In genomic region chr1:170402451-170403311, GRCh38 we compare ENCODE assay signal across 22 cellular contexts.
DNase-seq lines count a peak whose midpoint lies in the region; ATAC-seq and TF ChIP-seq lines count a peak whose summit lies in the region.
"Had no signal": no experiment of that assay in that cellular context is flagged by ENCODE, and none has a peak within 500 bp of the region (broad histone marks: within the 10 kb centered on the region; RNA-seq: fewer than 3 reads in every experiment).

No MANE protein-coding gene starts in this region.

- H3K27me3 ChIP-seq in mammary epithelial cell (ENCODE audit: insufficient read depth, low read length): no peaks in the 10 kb centered on the region
- no peaks in the 10 kb centered on the region for H3K27me3 ChIP-seq in breast epithelium
- no peaks in the 10 kb centered on the region for H3K27me3 ChIP-seq in thyroid gland
- H3K27me3 ChIP-seq in PC-3 (ENCODE audit: low read length): peaks cover 23% of the 10 kb centered on the region; the same call in 1 of the 2 replicates
- no peaks in the 10 kb centered on the region for H3K27me3 ChIP-seq in Caco-2 (replicated peaks; ENCODE audit: control insufficient read depth, insufficient read depth, low read length)
- H3K27me3 ChIP-seq: BLaER1 treated with 17β-estradiol and CSF1 and Interleukin-3, amounts not matched to agents 10 nM and 100 nM; cardiac muscle cell; neutrophil had no signal

- H3K4me1 Mint-ChIP-seq in MCF 10A (ENCODE audit: insufficient read depth, unreplicated experiment) (peaks cover 6% of the 10 kb centered on the region), Caco-2 (ENCODE audit: low read depth, unreplicated experiment) (no peaks in the 10 kb centered on the region)

- H3K9me2 ChIP-seq in PC-3 (replicated peaks; ENCODE audit: low read length): no peaks in the 10 kb centered on the region

- H2AFZ ChIP-seq in mammary epithelial cell (ENCODE audit: low read depth, low read length): no peak overlapping the region
- no peak overlapping the region for H2AFZ ChIP-seq in PC-3 (ENCODE audit: low read length)

- no peak overlapping the region for H3K9ac ChIP-seq in mammary epithelial cell (ENCODE audit: insufficient read depth, low read length)
- no peak overlapping the region for H3K9ac ChIP-seq in PC-3 (ENCODE audit: low read length)
- H3K9ac ChIP-seq: BLaER1 treated with 17β-estradiol and CSF1 and Interleukin-3, amounts not matched to agents 10 nM and 100 nM had no signal

- no peaks in the 10 kb centered on the region for H3K9me3 Mint-ChIP-seq in MCF 10A (ENCODE audit: unreplicated experiment)
- no peaks in the 10 kb centered on the region for H3K9me3 Mint-ChIP-seq in Caco-2 (ENCODE audit: unreplicated experiment)
- H3K9me3 Mint-ChIP-seq: T-helper 2 cell treated with Interferon-gamma antibody and Interleukin-4, amounts not matched to agents 5 μg/mL and 100 μg/mL, for 36 hours had no signal

- no peak overlapping the region for H3K4me3 ChIP-seq in mammary epithelial cell (replicated peaks in 1 of 3; ENCODE audit: insufficient read depth in 1 of 3, low read depth in 2 of 3, low read length in 3 of 3)
- no peak overlapping the region for H3K4me3 ChIP-seq in breast epithelium
- H3K4me3 ChIP-seq in thyroid gland (replicated peaks in 1 of 3): no peak overlapping the region
- no peak overlapping the region for H3K4me3 ChIP-seq in PC-3 (ENCODE audit: low read length)
- H3K4me3 ChIP-seq in Caco-2 (ENCODE audit: low read depth, low read length): no peak overlapping the region
- H3K4me3 ChIP-seq: BLaER1 treated with 17β-estradiol and CSF1 and Interleukin-3, amounts not matched to agents 10 nM and 100 nM; cardiac muscle cell had no signal

- H3K4me1 ChIP-seq in mammary epithelial cell (ENCODE audit: insufficient read depth, low read length) (peaks cover 2% of the 10 kb centered on the region), breast epithelium (no peaks in the 10 kb centered on the region), thyroid gland (no peaks in the 10 kb centered on the region), PC-3 (ENCODE audit: insufficient read depth, low read length) (no peaks in the 10 kb centered on the region), Caco-2 (no peaks in the 10 kb centered on the region)

- ATAC-seq in left cardiac atrium: peak; percentile 38 to 67
- no peak for ATAC-seq in PC-3
- ATAC-seq: Panc1, SK-N-SH treated with all-trans-retinoic acid at 6 μM for 48 hours had no signal

- no peaks in the 10 kb centered on the region for H4K20me1 ChIP-seq in mammary epithelial cell (ENCODE audit: insufficient read depth, low read length)
- H4K20me1 ChIP-seq in PC-3 (ENCODE audit: low read length): no peaks in the 10 kb centered on the region
- H4K20me1 ChIP-seq: BLaER1 treated with 17β-estradiol and CSF1 and Interleukin-3, amounts not matched to agents 10 nM and 100 nM had no signal

- H3K27me3 Mint-ChIP-seq in MCF 10A (ENCODE audit: insufficient read depth, unreplicated experiment): no peaks in the 10 kb centered on the region
- H3K27me3 Mint-ChIP-seq in Caco-2 (ENCODE audit: insufficient read depth, unreplicated experiment): peaks cover 8% of the 10 kb centered on the region

- no peaks in the 10 kb centered on the region for H3K36me3 ChIP-seq in mammary epithelial cell (ENCODE audit: insufficient read depth, low read length)
- H3K36me3 ChIP-seq in breast epithelium: no peaks in the 10 kb centered on the region
- H3K36me3 ChIP-seq in thyroid gland: no peaks in the 10 kb centered on the region
- no peaks in the 10 kb centered on the region for H3K36me3 ChIP-seq in PC-3 (ENCODE audit: low read depth, low read length)
- H3K36me3 ChIP-seq in Caco-2 (ENCODE audit: control insufficient read depth, insufficient read depth, low read length): no peaks in the 10 kb centered on the region
- H3K36me3 ChIP-seq: BLaER1 treated with 17β-estradiol and CSF1 and Interleukin-3, amounts not matched to agents 10 nM and 100 nM; cardiac muscle cell; neutrophil; WERI-Rb-1 had no signal

- no peak overlapping the region for H3K27ac ChIP-seq in mammary epithelial cell (ENCODE audit: insufficient read depth, low read depth, low read length)
- H3K27ac ChIP-seq in breast epithelium: peak overlapping the region; percentile 43 to 65
- peak overlapping the region; percentile 20 to 27 (median 22) for H3K27ac ChIP-seq in thyroid gland
- H3K27ac ChIP-seq in PC-3 (ENCODE audit: low read length): no peak overlapping the region
- H3K27ac ChIP-seq: 22Rv1, cardiac muscle cell, neutrophil, WERI-Rb-1 had no signal

- intact Hi-C loops in MCF 10A (cut with micrococcal nuclease) (no loop called here), mammary epithelial cell (cut with micrococcal nuclease) (no loop called here), breast epithelium (cut with DNase I; ENCODE audit: low total_unique reads) (loop anchor here (10.0 kb wide), 2 partner anchors 1038 to 1088 kb away; partner anchors contain the start of genes BLZF1 and NME7), left cardiac atrium (cut with DNase I) (no loop called here), thyroid gland (cut with DNase I) (no loop called here), PC-3 (cut with micrococcal nuclease) (no loop called here), Caco-2 (cut with micrococcal nuclease; ENCODE audit: unreplicated experiment) (no loop called here)

- H3K9me3 ChIP-seq in mammary epithelial cell (replicated peaks; ENCODE audit: insufficient read depth, low read length) (no peaks in the 10 kb centered on the region), breast epithelium (no peaks in the 10 kb centered on the region), thyroid gland (no peaks in the 10 kb centered on the region), PC-3 (ENCODE audit: low read length) (no peaks in the 10 kb centered on the region), Caco-2 (no peaks in the 10 kb centered on the region)
- H3K9me3 ChIP-seq: BLaER1 treated with 17β-estradiol and CSF1 and Interleukin-3, amounts not matched to agents 10 nM and 100 nM; neutrophil had no signal

- dilution Hi-C loops in mammary epithelial cell (cut with HindIII; ENCODE audit: low sequenced_read_pairs): no loop called here

- WGBS in mammary epithelial cell (ENCODE audit: low coverage, missing lambda C conversion rate): 50% methylated on average over 4 of the region's 4 CpGs
- WGBS in thyroid gland, 2 donors: 67 to 86% methylated on average over 4 of the region's 4 CpGs

- POLR2A ChIA-PET in MCF 10A (lab: Yijun Ruan, JAX): interaction anchor here (0.6 kb wide), 1 partner anchor 1009 kb away, joined by 5 read pairs; no protein-coding TSS in a partner anchor
- POLR2A ChIA-PET in PC-3 (lab: Charles Lee; ENCODE audit: unreplicated experiment): no interaction called here
- POLR2A ChIA-PET in Caco-2 (lab: Charles Lee): no interaction called here

- no TSS peak for BruUV-seq in MCF 10A (replicated peaks; lab: Mats Ljungman, UMichigan)
- no TSS peak for BruUV-seq in mammary epithelial cell (replicated peaks; lab: Mats Ljungman, UMichigan)
- BruUV-seq in PC-3 (replicated peaks; lab: Mats Ljungman, UMichigan): no TSS peak
- BruUV-seq in Caco-2 (replicated peaks; lab: Mats Ljungman, UMichigan): no TSS peak

- DNase-seq in MCF 10A (ENCODE audit: unreplicated experiment): no peak
- DNase-seq in mammary epithelial cell: no peak
- peak in 1 of 2 donors; percentile 19 for DNase-seq in breast epithelium (ENCODE audit: low spot score in 2 of 2)
- no peak for DNase-seq in left cardiac atrium
- DNase-seq in thyroid gland: peak in 1 of 2 donors; percentile 4
- DNase-seq in PC-3: no peak
- no peak for DNase-seq in Caco-2
- DNase-seq in cerebellar cortex (ENCODE audit: low spot score): no peak
- DNase-seq: activated CD8-positive, alpha-beta memory T cell treated with anti-CD3 and anti-CD28 coated beads, Interleukin-2, amount 50 U/mL, for 48 hours; activated effector memory CD4-positive, alpha-beta T cell treated with anti-CD3 and anti-CD28 coated beads, Interleukin-2, amount 50 U/mL, for 16 hours; EL; NCI-H1694 treated with DMSO at 0.1 percent for 48 hours; NCI-H774; stimulated activated CD4-positive, alpha-beta T cell treated with anti-CD3 and anti-CD28 coated beads, Interleukin-12 subunit alpha, Interleukin-12 subunit beta, amount 100 ng/mL, for 4 hours; WERI-Rb-1 had no signal

- H3K4me2 ChIP-seq in mammary epithelial cell (ENCODE audit: insufficient read depth, low read depth, low read length): no peak overlapping the region
- no peak overlapping the region for H3K4me2 ChIP-seq in PC-3 (ENCODE audit: low read length)

- no peak for TF ChIP-seq CTCF in MCF 10A (IDR thresholded peaks at IDR 0.05; ENCODE audit: unreplicated experiment)
- no peak for TF ChIP-seq CTCF in mammary epithelial cell (conservative IDR thresholded peaks at IDR 0.05 in 1 of 2, IDR thresholded peaks at IDR 0.05 in 1 of 2; ENCODE audit: extremely low read depth in 1 of 2, insufficient read depth in 1 of 2, low read depth in 1 of 2, low read length in 2 of 2)
- TF ChIP-seq CTCF in breast epithelium (IDR thresholded peaks at IDR 0.05): no peak
- TF ChIP-seq CTCF in thyroid gland (IDR thresholded peaks at IDR 0.05): no peak
- TF ChIP-seq CTCF in PC-3 (conservative IDR thresholded peaks at IDR 0.05; ENCODE audit: low read depth, low read length): no peak
- TF ChIP-seq CTCF in Caco-2 (IDR thresholded peaks at IDR 0.05; ENCODE audit: insufficient read depth in 1 of 2, low read depth in 1 of 2, low read length in 1 of 2, severe bottlenecking in 1 of 2, unreplicated experiment in 1 of 2): no peak

- no peak overlapping the region for H3K4me3 Mint-ChIP-seq in MCF 10A (ENCODE audit: unreplicated experiment)
- H3K4me3 Mint-ChIP-seq in Caco-2 (ENCODE audit: unreplicated experiment): no peak overlapping the region
- H3K4me3 Mint-ChIP-seq: T-helper 2 cell treated with Interferon-gamma antibody and Interleukin-4, amounts not matched to agents 5 μg/mL and 100 μg/mL, for 36 hours had no signal

- H3K79me2 ChIP-seq in mammary epithelial cell (ENCODE audit: insufficient read depth, low read length) (no peaks in the 10 kb centered on the region), PC-3 (ENCODE audit: low read length) (no peaks in the 10 kb centered on the region)

- peak overlapping the region; percentile 18 for H3K27ac Mint-ChIP-seq in MCF 10A (ENCODE audit: low read depth, unreplicated experiment)
- no peak overlapping the region for H3K27ac Mint-ChIP-seq in Caco-2 (ENCODE audit: unreplicated experiment)
- H3K27ac Mint-ChIP-seq: T-helper 2 cell treated with Interferon-gamma antibody and Interleukin-4, amounts not matched to agents 5 μg/mL and 100 μg/mL, for 36 hours had no signal

- TF ChIP-seq POLR2A in breast epithelium (IDR thresholded peaks at IDR 0.05): no peak
- TF ChIP-seq POLR2A in thyroid gland (IDR thresholded peaks at IDR 0.05): no peak

- CTCF ChIA-PET in MCF 10A (lab: Yijun Ruan, JAX): no interaction called here
- CTCF ChIA-PET in mammary epithelial cell (lab: Charles Lee; ENCODE audit: low non-redundant PET): no interaction called here
- CTCF ChIA-PET in PC-3 (lab: Charles Lee): no interaction called here
- CTCF ChIA-PET in Caco-2 (lab: Charles Lee): no interaction called here

- no peaks in the 10 kb centered on the region for H3K36me3 Mint-ChIP-seq in MCF 10A (ENCODE audit: insufficient read depth, unreplicated experiment)
- H3K36me3 Mint-ChIP-seq in Caco-2 (ENCODE audit: insufficient read depth, unreplicated experiment): no peaks in the 10 kb centered on the region

- in situ Hi-C loops in mammary epithelial cell (cut with MboI; ENCODE audit: low sequenced_read_pairs in 2 of 2): no loop called here

- H3F3A ChIP-seq in PC-3 (ENCODE audit: low read length, unreplicated experiment): no peaks in the 10 kb centered on the region

Comparison
In these comparisons a context has a peak if more than half of its experiments do, and no peak if none do; other contexts are left out.
1. H3K27ac ChIP-seq: peak in breast epithelium (2 of 2) and thyroid gland (3 of 3); none in mammary epithelial cell (single experiment) and PC-3 (single experiment).